Comparison of ENCODE assay signal across 15 cellular contexts in the genomic region with DNA sequence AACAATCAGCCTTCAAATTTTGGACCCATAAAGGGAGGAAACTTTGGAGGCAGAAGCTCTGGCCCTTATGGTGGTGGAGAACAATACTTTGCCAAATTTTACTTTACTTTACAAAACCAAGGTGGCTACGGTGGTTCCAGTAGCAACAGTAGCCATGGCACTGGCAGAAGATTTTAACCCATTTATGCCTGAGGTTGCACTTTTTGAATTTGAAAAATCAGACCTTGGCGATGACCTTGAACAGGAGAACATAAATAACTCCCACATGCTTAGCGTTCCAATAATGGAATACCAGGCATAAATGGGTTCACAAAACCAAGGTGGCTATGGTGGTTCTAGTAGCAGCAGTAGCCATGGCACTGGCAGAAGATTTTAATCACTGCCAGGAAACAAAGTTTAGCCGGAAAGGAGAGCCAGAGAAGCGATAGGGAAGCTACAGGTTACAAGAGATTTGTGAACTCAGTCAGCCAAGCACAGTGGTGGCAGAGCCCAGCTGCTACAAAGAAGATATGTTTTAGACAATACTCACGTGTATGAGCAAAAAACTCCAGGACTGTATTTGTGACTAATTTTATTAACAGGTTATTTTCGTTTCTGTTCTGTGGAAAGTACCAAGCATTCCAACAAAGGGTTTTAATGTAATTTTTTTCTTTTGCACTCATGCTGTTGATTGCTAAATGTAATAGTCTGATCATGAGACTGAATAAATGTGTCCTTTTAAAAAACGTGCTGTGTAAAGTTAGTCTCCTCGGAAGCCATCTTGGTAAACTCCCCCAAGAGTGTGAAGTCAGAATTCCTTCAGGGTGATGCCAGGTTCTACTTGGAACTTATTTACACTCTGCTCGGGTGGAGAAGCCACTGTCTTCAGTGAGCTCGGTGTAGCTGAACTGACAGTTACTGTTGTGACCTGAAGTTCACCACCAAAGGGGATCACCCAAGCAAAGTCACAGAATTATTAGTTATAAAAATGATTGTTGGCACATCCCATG. TPM values are rescaled to one million over a fixed set of nuclear protein-coding genes. Genes with fewer than 3 reads are reported as not detected.
DNase-seq lines count a peak whose midpoint lies in the region; ATAC-seq and TF ChIP-seq lines count a peak whose summit lies in the region.
"Had no signal": no experiment of that assay in that cellular context is flagged by ENCODE, and none has a peak within 500 bp of the region (broad histone marks: within the 10 kb centered on the region; RNA-seq: fewer than 3 reads in every experiment).

No MANE protein-coding gene starts in this region.

- peak overlapping the region in 5 of 6 donors; percentile 69 to 96 (median 84) for H3K27ac Mint-ChIP-seq in immature natural killer cell

- no peak for TF ChIP-seq EP300 in suprapubic skin (IDR thresholded peaks at IDR 0.05)

- no peak for TF ChIP-seq POLR2A in suprapubic skin (IDR thresholded peaks at IDR 0.05)

- no peak for TF ChIP-seq CTCF in suprapubic skin (IDR thresholded peaks at IDR 0.05)

- H3K36me3 Mint-ChIP-seq in immature natural killer cell: peaks cover 10 to 40% (median 16%) of the 10 kb centered on the region in 3 donors

- H3K36me3 ChIP-seq in suprapubic skin: peaks cover 29% of the 10 kb centered on the region
- H3K36me3 ChIP-seq: adrenal gland, right atrium auricular region had no signal

- 77% methylated on average over 11 of the region's 11 CpGs for WGBS in suprapubic skin

- no peak overlapping the region for H3K27ac ChIP-seq in suprapubic skin
- H3K27ac ChIP-seq: adrenal gland, Peyer's patch, right atrium auricular region had no signal

- H3K9me3 Mint-ChIP-seq in immature natural killer cell: no peaks in the 10 kb centered on the region

- no peaks in the 10 kb centered on the region for H3K9me3 ChIP-seq in suprapubic skin
- H3K9me3 ChIP-seq: adrenal gland, Peyer's patch, right atrium auricular region had no signal

- peaks cover 14% of the 10 kb centered on the region for H3K4me1 ChIP-seq in suprapubic skin

- peak overlapping the region in 3 of 5 donors; percentile 63 to 92 (median 80) for H3K4me3 Mint-ChIP-seq in immature natural killer cell

- peaks cover 0 to 10% (median 0%) of the 10 kb centered on the region in 3 donors for H3K27me3 Mint-ChIP-seq in immature natural killer cell (ENCODE audit: low read depth in 3 of 3)

- no peaks in the 10 kb centered on the region for H3K27me3 ChIP-seq in suprapubic skin
- H3K27me3 ChIP-seq: adrenal gland, Peyer's patch, right atrium auricular region had no signal

- peak; percentile 48 for ATAC-seq in GM18520 (IDR thresholded peaks at IDR 0.05; ENCODE audit: unreplicated experiment)
- ATAC-seq in GM19467 (IDR thresholded peaks at IDR 0.05; ENCODE audit: unreplicated experiment): peak; percentile 34
- ATAC-seq in HG03045 (IDR thresholded peaks at IDR 0.05; ENCODE audit: unreplicated experiment): peak; percentile 59

- no peak overlapping the region for H3K4me3 ChIP-seq in suprapubic skin
- H3K4me3 ChIP-seq: adrenal gland, Peyer's patch, right atrium auricular region had no signal

- H3K4me1 Mint-ChIP-seq in immature natural killer cell: peaks cover 56 to 57% of the 10 kb centered on the region in 2 donors

- DNase-seq in immature natural killer cell (no peak), NAMALWA (ENCODE audit: low spot score) (no peak), NCI-H1105 treated with DMSO at 0.1 percent for 48 hours (lab: John Stamatoyannopoulos, UW) (no peak), suprapubic skin (ENCODE audit: low spot score in 2 of 2) (no peak), UCSD-AML1 (lab: John Stamatoyannopoulos, UW; ENCODE audit: unreplicated experiment) (no peak)
- DNase-seq: adrenal gland, MV-4-11, NCI-H446 treated with DMSO at 0.1 percent for 48 hours, Peyer's patch, substantia nigra had no signal

RNA-seq across cellular contexts. Expression of a gene that starts 6.7 kb away (rescaled TPM):
- 100 to 1,000 TPM in 1 of 3 donors, 10 to 100 TPM in 2; 92.7 to 144 (median 94.2) TPM for polyA plus RNA-seq in immature natural killer cell
- 10 to 100 TPM; 26.0 to 55.0 (median 33.2) TPM for total RNA-seq in suprapubic skin

RNA-seq across cellular contexts. Expression of a gene that starts 27.5 kb away (rescaled TPM):
- not detected for polyA plus RNA-seq in immature natural killer cell
- total RNA-seq in suprapubic skin: not detected
- total RNA-seq: mucosa of gallbladder, Peyer's patch, right atrium auricular region had no signal

RNA-seq across cellular contexts. Expression of a gene that starts 47.1 kb away (rescaled TPM):
- polyA plus RNA-seq in immature natural killer cell: 100 to 1,000 TPM in 1 of 3 donors, 10 to 100 TPM in 2; 68.7 to 107 (median 85.6) TPM
- total RNA-seq in suprapubic skin: 10 to 100 TPM; 31.9 to 54.0 (median 42.5) TPM
